ENCODE assay signal across 9 cellular contexts in genomic region chr14:64645220-64645891, GRCh38.
DNase-seq lines count a peak whose midpoint lies in the region; ATAC-seq and TF ChIP-seq lines count a peak whose summit lies in the region.
"Had no signal": no experiment of that assay in that cellular context is flagged by ENCODE, and none has a peak within 500 bp of the region (broad histone marks: within the 10 kb centered on the region; RNA-seq: fewer than 3 reads in every experiment).

No MANE protein-coding gene starts in this region.

- DNase-seq in GM04503 (ENCODE audit: low read depth) (peak; percentile 99), astrocyte of the spinal cord (ENCODE audit: low read depth, low spot score) (peak; percentile 96), iPS DF 19.7 (ENCODE audit: low read depth, low spot score) (peak; percentile 94), retinal pigment epithelial cell (ENCODE audit: low read depth) (peak; percentile 37), NCI-H1930 (lab: John Stamatoyannopoulos, UW) (no peak), midbrain (lab: John Stamatoyannopoulos, UW) (no peak)
- DNase-seq in stimulated activated CD4-positive, alpha-beta T cell treated with anti-CD3 and anti-CD28 coated beads, Interleukin-1b, Interleukin-23, amount 100 ng/mL, for 48 hours: no peak
- DNase-seq: T-helper 1 cell had no signal

- in situ Hi-C loops in astrocyte of the spinal cord (cut with HindIII; ENCODE audit: low sequenced_read_pairs): no loop called here

- H3K4me3 ChIP-seq in astrocyte of the spinal cord (ENCODE audit: low read depth, low read length): no peak overlapping the region
- H3K4me3 ChIP-seq in retinal pigment epithelial cell (ENCODE audit: low read length): no peak overlapping the region

- no peak for TF ChIP-seq CTCF in astrocyte of the spinal cord (IDR thresholded peaks at IDR 0.05; ENCODE audit: low read depth, low read length)
- TF ChIP-seq CTCF in retinal pigment epithelial cell (conservative IDR thresholded peaks at IDR 0.05; ENCODE audit: low read depth, low read length): no peak

- ATAC-seq in GM21526 (IDR thresholded peaks at IDR 0.05; ENCODE audit: low FRiP score, unreplicated experiment): no peak

Comparison
In these comparisons a context has a peak if more than half of its experiments do, and no peak if none do; other contexts are left out.
1. DNase-seq: peak in GM04503 (single experiment), astrocyte of the spinal cord (single experiment), iPS DF 19.7 (single experiment) and retinal pigment epithelial cell (single experiment); none in NCI-H1930 (0 of 2), midbrain (single experiment) and stimulated activated CD4-positive, alpha-beta T cell treated with anti-CD3 and anti-CD28 coated beads, Interleukin-1b, Interleukin-23, amount 100 ng/mL, for 48 hours (single experiment).